In genomic region chr16:4521971-4522623, GRCh38 we compare ENCODE assay signal across 10 cellular contexts. TPM values are rescaled to one million over a fixed set of nuclear protein-coding genes. Genes with fewer than 3 reads are reported as not detected.
DNase-seq lines count a peak whose midpoint lies in the region; ATAC-seq and TF ChIP-seq lines count a peak whose summit lies in the region.
"Had no signal": no experiment of that assay in that cellular context is flagged by ENCODE, and none has a peak within 500 bp of the region (broad histone marks: within the 10 kb centered on the region; RNA-seq: fewer than 3 reads in every experiment).

No MANE protein-coding gene starts in this region.

- no peaks in the 10 kb centered on the region for H3K27me3 ChIP-seq in endodermal cell (ENCODE audit: control insufficient read depth, insufficient read depth, low read length, poor library complexity, severe bottlenecking)
- no peaks in the 10 kb centered on the region for H3K27me3 ChIP-seq in ovary

- H3K4me1 ChIP-seq in endodermal cell (ENCODE audit: control insufficient read depth, insufficient read depth, low read length) (no peaks in the 10 kb centered on the region), ovary (ENCODE audit: insufficient read depth) (no peaks in the 10 kb centered on the region)

- DNase-seq in EH (ENCODE audit: low read depth), result peak; percentile 16
- peak; percentile 93 for DNase-seq in NCI-H345 treated with DMSO at 0.1 percent for 48 hours (lab: John Stamatoyannopoulos, UW; ENCODE audit: unreplicated experiment)
- no peak for DNase-seq in endodermal cell
- DNase-seq in ovary, result peak in 3 of 5 donors; percentile 38 to 60 (median 52)
- no peak for DNase-seq in RKO (ENCODE audit: low spot score)
- DNase-seq: DND-41, MM.1S had no signal

- intact Hi-C loops in ovary (cut with DNase I), result no loop called here

- no peak overlapping the region for H3K9ac ChIP-seq in endodermal cell (ENCODE audit: extremely low read depth, low read length, poor library complexity, severe bottlenecking)

- peaks cover 4% of the 10 kb centered on the region for H3K36me3 Mint-ChIP-seq in endodermal cell (ENCODE audit: low read depth)

- peak overlapping the region; percentile 51 for H3K27ac ChIP-seq in endodermal cell (ENCODE audit: low read depth, low read length)
- no peak overlapping the region for H3K27ac ChIP-seq in ovary

- H3K4me1 Mint-ChIP-seq in endodermal cell, result no peaks in the 10 kb centered on the region

- ATAC-seq in HG02973 (IDR thresholded peaks at IDR 0.05; ENCODE audit: unreplicated experiment), result no peak
- no peak for ATAC-seq in HG03439 (IDR thresholded peaks at IDR 0.05; ENCODE audit: unreplicated experiment)
- ATAC-seq in GM19397 (IDR thresholded peaks at IDR 0.05; ENCODE audit: unreplicated experiment), result no peak

- no peak overlapping the region for H3K4me3 ChIP-seq in endodermal cell (ENCODE audit: low read length)
- H3K4me3 ChIP-seq in ovary, result no peak overlapping the region

- TF ChIP-seq CTCF in endodermal cell (conservative IDR thresholded peaks at IDR 0.05), result no peak
- TF ChIP-seq CTCF in ovary (IDR thresholded peaks at IDR 0.05), result no peak

- H3K36me3 ChIP-seq in endodermal cell (ENCODE audit: control insufficient read depth, insufficient read depth, low read length), result no peaks in the 10 kb centered on the region
- no peaks in the 10 kb centered on the region for H3K36me3 ChIP-seq in ovary

- no peak overlapping the region for H3K27ac Mint-ChIP-seq in endodermal cell

- no peaks in the 10 kb centered on the region for H3K9me3 ChIP-seq in endodermal cell (ENCODE audit: control insufficient read depth, low read length)
- no peaks in the 10 kb centered on the region for H3K9me3 ChIP-seq in ovary

- H3K27me3 Mint-ChIP-seq in endodermal cell (ENCODE audit: insufficient read depth), result no peaks in the 10 kb centered on the region

- no peak for TF ChIP-seq POLR2A in ovary (IDR thresholded peaks at IDR 0.05)

- 87 to 94% methylated on average over 6 to 11 of the region's 11 CpGs for WGBS in endodermal cell (ENCODE audit: insufficient coverage in 1 of 2, insufficient read length in 1 of 2), 2 experiments
- WGBS in ovary, 3 donors, result 45 to 58% (median 50%) methylated on average over 9 to 11 of the region's 11 CpGs

- TF ChIP-seq EP300 in ovary (IDR thresholded peaks at IDR 0.05), result no peak

- no peak overlapping the region for H3K4me3 Mint-ChIP-seq in endodermal cell

- H3K9me3 Mint-ChIP-seq in endodermal cell, result no peaks in the 10 kb centered on the region

RNA-seq across cellular contexts. Expression of gene CDIP1, which starts 16.5 kb away (rescaled TPM):
- total RNA-seq in endodermal cell, result 10 to 100 TPM; 41.8 to 64.4 TPM
- 41.6 TPM for polyA plus RNA-seq in endodermal cell (2013, experiment 1 of 2)
- 36.6 TPM for polyA plus RNA-seq in endodermal cell (2013, experiment 2 of 2)
- 10 to 100 TPM; 14.6 to 55.1 (median 41.4) TPM for total RNA-seq in ovary
- 10 to 100 TPM; 19.1 to 24.5 TPM for polyA plus RNA-seq in ovary

RNA-seq across cellular contexts. Expression of gene C16orf96, which starts 34.0 kb away (rescaled TPM):
- 1 to 10 TPM; 1.5 to 1.6 TPM for total RNA-seq in endodermal cell
- 0.57 TPM for polyA plus RNA-seq in endodermal cell (2013, experiment 1 of 2)
- 0.70 TPM for polyA plus RNA-seq in endodermal cell (2013, experiment 2 of 2)
- total RNA-seq in ovary, result under 1 TPM; 0.10 to 0.30 (median 0.13) TPM
- under 1 TPM; 0.07 to 0.08 TPM for polyA plus RNA-seq in ovary

RNA-seq across cellular contexts. Expression of gene HMOX2, which starts 45.9 kb away (rescaled TPM):
- total RNA-seq in endodermal cell (10 to 100 TPM; 26.3 to 27.7 TPM), ovary (10 to 100 TPM; 25.0 to 40.5 (median 31.6) TPM)
- 19.0 TPM for polyA plus RNA-seq in endodermal cell (2013, experiment 1 of 2)
- polyA plus RNA-seq in endodermal cell (2013, experiment 2 of 2), result 18.3 TPM
- polyA plus RNA-seq in ovary, result 10 to 100 TPM; 29.5 to 73.3 TPM

RNA-seq across cellular contexts. Expression of gene NMRAL1, which starts 47.7 kb away (rescaled TPM):
- total RNA-seq in endodermal cell (10 to 100 TPM; 56.9 to 75.2 TPM), ovary (10 to 100 TPM; 41.7 to 72.7 (median 51.5) TPM)
- polyA plus RNA-seq in endodermal cell (2013, experiment 1 of 2), result 20.8 TPM
- 22.4 TPM for polyA plus RNA-seq in endodermal cell (2013, experiment 2 of 2)
- 10 to 100 TPM; 15.0 to 56.5 TPM for polyA plus RNA-seq in ovary

Comparison
In these comparisons a context has a peak if more than half of its experiments do, and no peak if none do; other contexts are left out.
1. DNase-seq: peak in EH (single experiment), NCI-H345 treated with DMSO at 0.1 percent for 48 hours (single experiment) and ovary (3 of 5); none in endodermal cell (single experiment) and RKO (single experiment).